ENCODE assay signal across 1 cellular context in the genomic region with DNA sequence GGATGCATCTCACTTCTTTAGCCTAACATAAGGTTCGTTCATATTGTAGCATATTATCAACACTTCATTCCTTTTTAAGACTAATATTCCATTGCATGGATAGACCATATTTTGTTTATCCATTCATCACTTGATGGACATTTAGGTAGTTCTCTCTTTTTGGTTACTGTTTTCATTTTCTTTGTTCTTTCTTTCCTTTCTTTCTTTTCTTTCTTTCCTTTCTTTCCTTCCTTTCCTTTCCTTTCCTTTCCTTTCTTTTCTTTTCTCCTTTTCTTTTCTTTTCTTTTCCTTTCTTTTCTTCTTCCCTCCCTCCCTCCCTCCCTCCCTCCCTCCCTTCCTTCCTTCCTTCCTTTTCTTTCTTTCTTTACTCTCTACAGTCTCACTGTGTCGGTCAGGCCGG.
TF ChIP-seq lines count a peak whose summit lies in the region.

No MANE protein-coding gene starts in this region.

TF ChIP-seq in GM12878, 131 proteins besides CTCF, POLR2A, EP300 and RAD21:
- TF ChIP-seq CEBPB (IDR thresholded peaks at IDR 0.05; ENCODE audit: borderline replicate concordance in 1 of 2, low read depth in 2 of 2, low read length in 2 of 2) (no peak), MEF2A (IDR thresholded peaks at IDR 0.05; ENCODE audit: insufficient read depth, low read depth, low read length) (no peak)
- TF ChIP-seq, protein P1, sequence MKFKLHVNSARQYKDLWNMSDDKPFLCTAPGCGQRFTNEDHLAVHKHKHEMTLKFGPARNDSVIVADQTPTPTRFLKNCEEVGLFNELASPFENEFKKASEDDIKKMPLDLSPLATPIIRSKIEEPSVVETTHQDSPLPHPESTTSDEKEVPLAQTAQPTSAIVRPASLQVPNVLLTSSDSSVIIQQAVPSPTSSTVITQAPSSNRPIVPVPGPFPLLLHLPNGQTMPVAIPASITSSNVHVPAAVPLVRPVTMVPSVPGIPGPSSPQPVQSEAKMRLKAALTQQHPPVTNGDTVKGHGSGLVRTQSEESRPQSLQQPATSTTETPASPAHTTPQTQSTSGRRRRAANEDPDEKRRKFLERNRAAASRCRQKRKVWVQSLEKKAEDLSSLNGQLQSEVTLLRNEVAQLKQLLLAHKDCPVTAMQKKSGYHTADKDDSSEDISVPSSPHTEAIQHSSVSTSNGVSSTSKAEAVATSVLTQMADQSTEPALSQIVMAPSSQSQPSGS (IDR thresholded peaks at IDR 0.05; ENCODE audit: low read length), result no peak
- TF ChIP-seq, protein P2, sequence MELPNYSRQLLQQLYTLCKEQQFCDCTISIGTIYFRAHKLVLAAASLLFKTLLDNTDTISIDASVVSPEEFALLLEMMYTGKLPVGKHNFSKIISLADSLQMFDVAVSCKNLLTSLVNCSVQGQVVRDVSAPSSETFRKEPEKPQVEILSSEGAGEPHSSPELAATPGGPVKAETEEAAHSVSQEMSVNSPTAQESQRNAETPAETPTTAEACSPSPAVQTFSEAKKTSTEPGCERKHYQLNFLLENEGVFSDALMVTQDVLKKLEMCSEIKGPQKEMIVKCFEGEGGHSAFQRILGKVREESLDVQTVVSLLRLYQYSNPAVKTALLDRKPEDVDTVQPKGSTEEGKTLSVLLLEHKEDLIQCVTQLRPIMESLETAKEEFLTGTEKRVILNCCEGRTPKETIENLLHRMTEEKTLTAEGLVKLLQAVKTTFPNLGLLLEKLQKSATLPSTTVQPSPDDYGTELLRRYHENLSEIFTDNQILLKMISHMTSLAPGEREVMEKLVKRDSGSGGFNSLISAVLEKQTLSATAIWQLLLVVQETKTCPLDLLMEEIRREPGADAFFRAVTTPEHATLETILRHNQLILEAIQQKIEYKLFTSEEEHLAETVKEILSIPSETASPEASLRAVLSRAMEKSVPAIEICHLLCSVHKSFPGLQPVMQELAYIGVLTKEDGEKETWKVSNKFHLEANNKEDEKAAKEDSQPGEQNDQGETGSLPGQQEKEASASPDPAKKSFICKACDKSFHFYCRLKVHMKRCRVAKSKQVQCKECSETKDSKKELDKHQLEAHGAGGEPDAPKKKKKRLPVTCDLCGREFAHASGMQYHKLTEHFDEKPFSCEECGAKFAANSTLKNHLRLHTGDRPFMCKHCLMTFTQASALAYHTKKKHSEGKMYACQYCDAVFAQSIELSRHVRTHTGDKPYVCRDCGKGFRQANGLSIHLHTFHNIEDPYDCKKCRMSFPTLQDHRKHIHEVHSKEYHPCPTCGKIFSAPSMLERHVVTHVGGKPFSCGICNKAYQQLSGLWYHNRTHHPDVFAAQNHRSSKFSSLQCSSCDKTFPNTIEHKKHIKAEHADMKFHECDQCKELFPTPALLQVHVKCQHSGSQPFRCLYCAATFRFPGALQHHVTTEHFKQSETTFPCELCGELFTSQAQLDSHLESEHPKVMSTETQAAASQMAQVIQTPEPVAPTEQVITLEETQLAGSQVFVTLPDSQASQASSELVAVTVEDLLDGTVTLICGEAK (IDR thresholded peaks at IDR 0.05; ENCODE audit: borderline replicate concordance), result no peak
TF ChIP-seq in GM12878: peak in this region for 0.
